Comparison of ENCODE assay signal across 33 cellular contexts in genomic region chr10:91930939-91931338, GRCh38.
"Had no signal": no experiment of that assay in that cellular context is flagged by ENCODE, and none has a peak within 500 bp of the region (broad histone marks: within the 10 kb centered on the region; RNA-seq: fewer than 3 reads in every experiment).

No MANE protein-coding gene starts in this region.

- DNase-seq: activated CD4-positive, alpha-beta T cell treated with anti-CD3 and anti-CD28 coated beads for 48 hours; activated CD4-positive, alpha-beta T cell treated with anti-CD3 and anti-CD28 coated beads, Interleukin-2, amount 50 U/mL, for 48 hours; activated CD8-positive, alpha-beta memory T cell treated with anti-CD3 and anti-CD28 coated beads, Interleukin-2, amount 50 U/mL, for 4 hours; activated gamma-delta T cell; activated naive CD4-positive, alpha-beta T cell treated with anti-CD3 and anti-CD28 coated beads, Interleukin-2, amount 10 ng/mL, durations not matched to agents 7 days and 5 days; activated naive CD8-positive, alpha-beta T cell treated with anti-CD3 and anti-CD28 coated beads, Interleukin-2, amount 10 ng/mL, durations not matched to agents 7 days and 5 days; activated T-cell treated with anti-CD3 and anti-CD28 coated beads, Interleukin-2, amount 50 U/mL, for 1 hour; amniotic stem cell; central memory CD4-positive, alpha-beta T cell; dermis blood vessel endothelial cell; effector CD8-positive, alpha-beta T cell; esophagus squamous epithelium; foreskin fibroblast; heart left ventricle; left ventricle myocardium inferior; ovary; retina; stimulated activated CD4-positive, alpha-beta T cell treated with anti-CD3 and anti-CD28 coated beads, Interleukin-12 subunit alpha, Interleukin-12 subunit beta, amount 100 ng/mL, for 4 hours; stimulated activated CD4-positive, alpha-beta T cell treated with anti-CD3 and anti-CD28 coated beads, Interleukin-4, amount 100 ng/mL, for 1 hour; stimulated activated naive B cell treated with anti-CD40 and anti-IgM and Interleukin-4, amounts not matched to agents 10 μg/mL and 1 μg/mL and 100 μg/mL, for 72 hours; stomach; thyroid gland; upper lobe of right lung; WERI-Rb-1 had no signal

- H3K27ac ChIP-seq: epithelial cell of prostate, esophagus squamous epithelium, heart left ventricle, left ventricle myocardium inferior, ovary, prostate gland, stomach, thyroid gland, upper lobe of right lung, WERI-Rb-1 had no signal

- H3K27me3 Mint-ChIP-seq: activated naive CD4-positive, alpha-beta T cell treated with anti-CD3 and anti-CD28 coated beads, Interleukin-2, amount 10 ng/mL, durations not matched to agents 7 days and 5 days; activated naive CD8-positive, alpha-beta T cell treated with anti-CD3 and anti-CD28 coated beads, Interleukin-2, amount 10 ng/mL, durations not matched to agents 7 days and 5 days; stimulated activated naive B cell treated with anti-CD40 and anti-IgM and Interleukin-4, amounts not matched to agents 10 μg/mL and 1 μg/mL and 100 μg/mL, for 72 hours had no signal

- H3K27me3 ChIP-seq: esophagus squamous epithelium, heart left ventricle, ovary, stomach, thyroid gland, upper lobe of right lung had no signal

- H3K36me3 ChIP-seq: ovary, prostate gland had no signal

- ATAC-seq: activated CD4-positive, CD25-positive, alpha-beta regulatory T cell treated with anti-CD3 and anti-CD28 coated beads, Interleukin-2, amount 50 U/mL, for 24 hours; heart left ventricle; sciatic nerve; stimulated activated naive B cell treated with anti-CD40 and anti-IgM and Interleukin-4, amounts not matched to agents 10 μg/mL and 1 μg/mL and 100 μg/mL, for 72 hours; upper lobe of right lung had no signal

- H3K9me3 Mint-ChIP-seq: activated naive CD4-positive, alpha-beta T cell treated with anti-CD3 and anti-CD28 coated beads, Interleukin-2, amount 10 ng/mL, durations not matched to agents 7 days and 5 days; activated naive CD8-positive, alpha-beta T cell treated with anti-CD3 and anti-CD28 coated beads, Interleukin-2, amount 10 ng/mL, durations not matched to agents 7 days and 5 days; activated T-helper 1 cell treated with anti-CD3 and anti-CD28 coated beads, Interleukin-12 subunit alpha, Interleukin-12 subunit beta, Interleukin-2, Interleukin-4 antibody, amounts not matched to agents 30 ng/mL and 10 ng/mL and 1 ng/mL, durations not matched to agents 14 hours and 24 hours and 36 hours; nephron; stimulated activated naive B cell treated with anti-CD40 and anti-IgM and Interleukin-4, amounts not matched to agents 10 μg/mL and 1 μg/mL and 100 μg/mL, for 72 hours had no signal

- H3K4me3 ChIP-seq: esophagus squamous epithelium, heart left ventricle, left ventricle myocardium inferior, ovary, prostate gland, skin epidermis, stomach, thyroid gland, upper lobe of right lung had no signal

- FAIRE-seq: endometrium, TTC549 had no signal

- H3K9me3 ChIP-seq: esophagus squamous epithelium, heart left ventricle, left ventricle myocardium inferior, ovary, prostate gland, stomach, thyroid gland, upper lobe of right lung had no signal

- H3K4me3 Mint-ChIP-seq: activated naive CD4-positive, alpha-beta T cell treated with anti-CD3 and anti-CD28 coated beads, Interleukin-2, amount 10 ng/mL, durations not matched to agents 7 days and 5 days; activated naive CD8-positive, alpha-beta T cell treated with anti-CD3 and anti-CD28 coated beads, Interleukin-2, amount 10 ng/mL, durations not matched to agents 7 days and 5 days; activated T-helper 1 cell treated with anti-CD3 and anti-CD28 coated beads, Interleukin-12 subunit alpha, Interleukin-12 subunit beta, Interleukin-2, Interleukin-4 antibody, amounts not matched to agents 30 ng/mL and 10 ng/mL and 1 ng/mL, durations not matched to agents 14 hours and 24 hours and 36 hours; nephron; stimulated activated naive B cell treated with anti-CD40 and anti-IgM and Interleukin-4, amounts not matched to agents 10 μg/mL and 1 μg/mL and 100 μg/mL, for 72 hours had no signal

- H3K27ac Mint-ChIP-seq: activated naive CD4-positive, alpha-beta T cell treated with anti-CD3 and anti-CD28 coated beads, Interleukin-2, amount 10 ng/mL, durations not matched to agents 7 days and 5 days; activated naive CD8-positive, alpha-beta T cell treated with anti-CD3 and anti-CD28 coated beads, Interleukin-2, amount 10 ng/mL, durations not matched to agents 7 days and 5 days; activated T-helper 1 cell treated with anti-CD3 and anti-CD28 coated beads, Interleukin-12 subunit alpha, Interleukin-12 subunit beta, Interleukin-2, Interleukin-4 antibody, amounts not matched to agents 30 ng/mL and 10 ng/mL and 1 ng/mL, durations not matched to agents 14 hours and 24 hours and 36 hours; nephron; stimulated activated naive B cell treated with anti-CD40 and anti-IgM and Interleukin-4, amounts not matched to agents 10 μg/mL and 1 μg/mL and 100 μg/mL, for 72 hours had no signal
